In genomic region chr5:114418546-114419388, GRCh38 we compare ENCODE assay signal across 1 cellular context.
TF ChIP-seq lines count a peak whose summit lies in the region.

No MANE protein-coding gene starts in this region.

TF ChIP-seq in SK-N-SH, 30 proteins besides CTCF, POLR2A, EP300 and RAD21 (continued from another document):
- no peak for TF ChIP-seq ZBTB33 (IDR thresholded peaks at IDR 0.05; ENCODE audit: borderline replicate concordance, low read depth)
- no peak for TF ChIP-seq MEF2A (IDR thresholded peaks at IDR 0.05; ENCODE audit: borderline replicate concordance, low read depth)
- TF ChIP-seq IRF3 (IDR thresholded peaks at IDR 0.05; ENCODE audit: low read depth, low read length): no peak
- no peak for TF ChIP-seq MXI1 (IDR thresholded peaks at IDR 0.05; ENCODE audit: low read depth, low read length)
- TF ChIP-seq CHD2 (IDR thresholded peaks at IDR 0.05; ENCODE audit: low read length, partially characterized antibody): no peak
- no peak for TF ChIP-seq PBX3 (IDR thresholded peaks at IDR 0.05)
- TF ChIP-seq SMC3 (IDR thresholded peaks at IDR 0.05; ENCODE audit: low read depth, low read length): no peak
